ENCODE assay signal across 1 cellular context in genomic region chr16:83887564-83887963, GRCh38.
TF ChIP-seq lines count a peak whose summit lies in the region.

No MANE protein-coding gene starts in this region.

TF ChIP-seq in H1, 55 proteins besides CTCF, POLR2A, EP300 and RAD21:
- TF ChIP-seq EGR1 (IDR thresholded peaks at IDR 0.05; ENCODE audit: borderline replicate concordance, low read depth, low read length) (no peak), GABPA (IDR thresholded peaks at IDR 0.05; ENCODE audit: borderline replicate concordance, insufficient read depth, low read length) (no peak), CEBPB (IDR thresholded peaks at IDR 0.05; ENCODE audit: low read depth, low read length) (no peak), CTBP2 (IDR thresholded peaks at IDR 0.05; ENCODE audit: borderline replicate concordance, insufficient read depth, insufficient read length, low read length) (no peak), PHF8 (conservative IDR thresholded peaks at IDR 0.05; ENCODE audit: low read depth, low read length) (no peak), TEAD4 (IDR thresholded peaks at IDR 0.05; ENCODE audit: low read depth, low read length) (no peak), SIRT6 (IDR thresholded peaks at IDR 0.05; ENCODE audit: low read length) (no peak), SUZ12 (IDR thresholded peaks at IDR 0.05; ENCODE audit: low read length) (no peak), NANOG (IDR thresholded peaks at IDR 0.05; ENCODE audit: insufficient read depth, low read depth, low read length, poor library complexity, severe bottlenecking) (no peak), NRF1 (IDR thresholded peaks at IDR 0.05; ENCODE audit: low read depth, low read length) (no peak), TAF7 (optimal IDR thresholded peaks at IDR 0.05; ENCODE audit: borderline replicate concordance, low read depth, low read length) (no peak)
- TF ChIP-seq, protein P1, sequence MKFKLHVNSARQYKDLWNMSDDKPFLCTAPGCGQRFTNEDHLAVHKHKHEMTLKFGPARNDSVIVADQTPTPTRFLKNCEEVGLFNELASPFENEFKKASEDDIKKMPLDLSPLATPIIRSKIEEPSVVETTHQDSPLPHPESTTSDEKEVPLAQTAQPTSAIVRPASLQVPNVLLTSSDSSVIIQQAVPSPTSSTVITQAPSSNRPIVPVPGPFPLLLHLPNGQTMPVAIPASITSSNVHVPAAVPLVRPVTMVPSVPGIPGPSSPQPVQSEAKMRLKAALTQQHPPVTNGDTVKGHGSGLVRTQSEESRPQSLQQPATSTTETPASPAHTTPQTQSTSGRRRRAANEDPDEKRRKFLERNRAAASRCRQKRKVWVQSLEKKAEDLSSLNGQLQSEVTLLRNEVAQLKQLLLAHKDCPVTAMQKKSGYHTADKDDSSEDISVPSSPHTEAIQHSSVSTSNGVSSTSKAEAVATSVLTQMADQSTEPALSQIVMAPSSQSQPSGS (IDR thresholded peaks at IDR 0.05; ENCODE audit: low read length), result no peak
